ENCODE assay signal across 1 cellular context in the genomic region with DNA sequence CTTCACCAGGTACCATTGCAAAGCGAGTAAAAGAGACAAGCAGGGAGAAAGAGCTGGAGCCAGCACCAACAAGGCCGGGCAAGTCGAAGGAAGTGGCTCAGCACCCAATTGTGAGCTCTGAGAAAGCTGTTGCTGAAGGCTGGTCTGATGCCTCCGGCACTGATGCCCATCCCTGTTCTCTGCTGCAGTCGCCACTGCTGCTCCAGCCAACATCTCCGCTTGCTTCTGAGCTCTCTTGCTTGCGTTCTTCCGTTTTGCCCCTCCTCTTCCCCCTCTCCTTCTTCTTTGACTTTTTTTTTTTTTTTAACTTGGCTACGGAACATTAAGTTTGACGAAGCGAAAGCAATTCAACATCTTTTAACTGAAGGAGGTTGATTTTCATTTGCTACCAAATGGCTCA.
TF ChIP-seq lines count a peak whose summit lies in the region.

No MANE protein-coding gene starts in this region.

TF ChIP-seq in WTC11, 78 proteins besides CTCF, POLR2A, EP300 and RAD21 (continued from another document):
- TF ChIP-seq, protein P1, sequence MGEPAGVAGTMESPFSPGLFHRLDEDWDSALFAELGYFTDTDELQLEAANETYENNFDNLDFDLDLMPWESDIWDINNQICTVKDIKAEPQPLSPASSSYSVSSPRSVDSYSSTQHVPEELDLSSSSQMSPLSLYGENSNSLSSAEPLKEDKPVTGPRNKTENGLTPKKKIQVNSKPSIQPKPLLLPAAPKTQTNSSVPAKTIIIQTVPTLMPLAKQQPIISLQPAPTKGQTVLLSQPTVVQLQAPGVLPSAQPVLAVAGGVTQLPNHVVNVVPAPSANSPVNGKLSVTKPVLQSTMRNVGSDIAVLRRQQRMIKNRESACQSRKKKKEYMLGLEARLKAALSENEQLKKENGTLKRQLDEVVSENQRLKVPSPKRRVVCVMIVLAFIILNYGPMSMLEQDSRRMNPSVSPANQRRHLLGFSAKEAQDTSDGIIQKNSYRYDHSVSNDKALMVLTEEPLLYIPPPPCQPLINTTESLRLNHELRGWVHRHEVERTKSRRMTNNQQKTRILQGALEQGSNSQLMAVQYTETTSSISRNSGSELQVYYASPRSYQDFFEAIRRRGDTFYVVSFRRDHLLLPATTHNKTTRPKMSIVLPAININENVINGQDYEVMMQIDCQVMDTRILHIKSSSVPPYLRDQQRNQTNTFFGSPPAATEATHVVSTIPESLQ (CRISPR knock-in tag; IDR thresholded peaks at IDR 0.05): no peak
- TF ChIP-seq, protein P2, sequence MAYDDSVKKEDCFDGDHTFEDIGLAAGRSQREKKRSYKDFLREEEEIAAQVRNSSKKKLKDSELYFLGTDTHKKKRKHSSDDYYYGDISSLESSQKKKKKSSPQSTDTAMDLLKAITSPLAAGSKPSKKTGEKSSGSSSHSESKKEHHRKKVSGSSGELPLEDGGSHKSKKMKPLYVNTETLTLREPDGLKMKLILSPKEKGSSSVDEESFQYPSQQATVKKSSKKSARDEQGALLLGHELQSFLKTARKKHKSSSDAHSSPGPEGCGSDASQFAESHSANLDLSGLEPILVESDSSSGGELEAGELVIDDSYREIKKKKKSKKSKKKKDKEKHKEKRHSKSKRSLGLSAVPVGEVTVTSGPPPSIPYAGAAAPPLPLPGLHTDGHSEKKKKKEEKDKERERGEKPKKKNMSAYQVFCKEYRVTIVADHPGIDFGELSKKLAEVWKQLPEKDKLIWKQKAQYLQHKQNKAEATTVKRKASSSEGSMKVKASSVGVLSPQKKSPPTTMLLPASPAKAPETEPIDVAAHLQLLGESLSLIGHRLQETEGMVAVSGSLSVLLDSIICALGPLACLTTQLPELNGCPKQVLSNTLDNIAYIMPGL (CRISPR knock-in tag; IDR thresholded peaks at IDR 0.05): no peak
- no peak for TF ChIP-seq OVOL2 (CRISPR knock-in tag; IDR thresholded peaks at IDR 0.05; ENCODE audit: borderline replicate concordance)
